9 cellular contexts compared by ENCODE assay signal in genomic region chr13:66618702-66619101, GRCh38.
DNase-seq lines count a peak whose midpoint lies in the region; TF ChIP-seq lines count a peak whose summit lies in the region.
"Had no signal": no experiment of that assay in that cellular context is flagged by ENCODE, and none has a peak within 500 bp of the region (broad histone marks: within the 10 kb centered on the region; RNA-seq: fewer than 3 reads in every experiment).

No MANE protein-coding gene starts in this region.

- no peak overlapping the region for H3K4me2 ChIP-seq in MM.1S (ENCODE audit: low read depth, low read length)

- no peaks in the 10 kb centered on the region for H3K4me1 ChIP-seq in MM.1S (ENCODE audit: low read length)

- no peaks in the 10 kb centered on the region for H3K27me3 ChIP-seq in MM.1S (replicated peaks; ENCODE audit: insufficient read depth, low read length)
- H3K27me3 ChIP-seq: BLaER1 treated with 17β-estradiol and CSF1 and Interleukin-3, amounts not matched to agents 10 nM and 100 nM had no signal

- H3K9me2 ChIP-seq in MM.1S (replicated peaks; ENCODE audit: insufficient read depth, low read length), result no peaks in the 10 kb centered on the region

- no peaks in the 10 kb centered on the region for H3K79me2 ChIP-seq in MM.1S (ENCODE audit: low read length)

- no peaks in the 10 kb centered on the region for H4K20me1 ChIP-seq in MM.1S (ENCODE audit: insufficient read depth, low read length)
- H4K20me1 ChIP-seq: BLaER1 treated with 17β-estradiol and CSF1 and Interleukin-3, amounts not matched to agents 10 nM and 100 nM had no signal

- DNase-seq in NCI-H1417 (lab: John Stamatoyannopoulos, UW) (peak in 2 of 3 experiments; percentile 8 to 54), NCI-H1417 treated with DMSO at 0.1 percent for 48 hours (lab: John Stamatoyannopoulos, UW) (no peak), MM.1S (peak; percentile 7), dedifferentiated amniotic fluid mesenchymal stem cell (ENCODE audit: extremely low spot score) (peak; percentile 59), retinal pigment epithelial cell (ENCODE audit: low read depth) (peak; percentile 21)
- DNase-seq in stimulated activated CD4-positive, alpha-beta T cell treated with anti-CD3 and anti-CD28 coated beads, Interleukin-15, amount 100 ng/mL, for 24 hours, result no peak
- no peak for DNase-seq in activated T-cell treated with anti-CD3 and anti-CD28 coated beads, Interleukin-2, amount 50 U/mL, for 48 hours
- DNase-seq in activated naive CD8-positive, alpha-beta T cell treated with anti-CD3 and anti-CD28 coated beads for 36 hours, result no peak

- H3K27ac Mint-ChIP-seq in activated naive CD8-positive, alpha-beta T cell treated with anti-CD3 and anti-CD28 coated beads for 36 hours, result no peak overlapping the region

- no peaks in the 10 kb centered on the region for H3K9me3 Mint-ChIP-seq in activated naive CD8-positive, alpha-beta T cell treated with anti-CD3 and anti-CD28 coated beads for 36 hours

- H3K4me3 Mint-ChIP-seq in activated naive CD8-positive, alpha-beta T cell treated with anti-CD3 and anti-CD28 coated beads for 36 hours, result no peak overlapping the region

- H3K36me3 Mint-ChIP-seq in activated naive CD8-positive, alpha-beta T cell treated with anti-CD3 and anti-CD28 coated beads for 36 hours, result no peaks in the 10 kb centered on the region

- H3K9me3 ChIP-seq in MM.1S (replicated peaks; ENCODE audit: insufficient read depth, low read length), result no peaks in the 10 kb centered on the region

- H3K27me3 Mint-ChIP-seq in activated naive CD8-positive, alpha-beta T cell treated with anti-CD3 and anti-CD28 coated beads for 36 hours, result no peaks in the 10 kb centered on the region

- H2AFZ ChIP-seq in MM.1S (ENCODE audit: low read length), result no peak overlapping the region

- no peak overlapping the region for H3K27ac ChIP-seq in MM.1S (ENCODE audit: low read length)
- H3K27ac ChIP-seq: BLaER1 treated with 17β-estradiol and CSF1 and Interleukin-3, amounts not matched to agents 10 nM and 100 nM had no signal

- H3K4me1 Mint-ChIP-seq in activated naive CD8-positive, alpha-beta T cell treated with anti-CD3 and anti-CD28 coated beads for 36 hours, result no peaks in the 10 kb centered on the region

- TF ChIP-seq CTCF in MM.1S (IDR thresholded peaks at IDR 0.05; ENCODE audit: low read length) (peak; percentile 16), retinal pigment epithelial cell (conservative IDR thresholded peaks at IDR 0.05; ENCODE audit: low read depth, low read length) (peak; percentile 48)

- no peaks in the 10 kb centered on the region for H3K36me3 ChIP-seq in MM.1S (replicated peaks; ENCODE audit: insufficient read depth, low read length)
- H3K36me3 ChIP-seq: BLaER1 treated with 17β-estradiol and CSF1 and Interleukin-3, amounts not matched to agents 10 nM and 100 nM had no signal

- H3K4me3 ChIP-seq in MM.1S (ENCODE audit: low read length) (no peak overlapping the region), retinal pigment epithelial cell (ENCODE audit: low read length) (no peak overlapping the region)
- H3K4me3 ChIP-seq: BLaER1 treated with 17β-estradiol and CSF1 and Interleukin-3, amounts not matched to agents 10 nM and 100 nM had no signal

- H3F3A ChIP-seq in MM.1S (ENCODE audit: insufficient read depth, low read length), result no peaks in the 10 kb centered on the region

- H3K9ac ChIP-seq in MM.1S (ENCODE audit: low read length), result no peak overlapping the region
- H3K9ac ChIP-seq: BLaER1 treated with 17β-estradiol and CSF1 and Interleukin-3, amounts not matched to agents 10 nM and 100 nM had no signal

Comparison
In these comparisons a context has a peak if more than half of its experiments do, and no peak if none do; other contexts are left out.
1. DNase-seq: peak in NCI-H1417 (2 of 3), MM.1S (single experiment), dedifferentiated amniotic fluid mesenchymal stem cell (single experiment) and retinal pigment epithelial cell (single experiment); none in NCI-H1417 treated with DMSO at 0.1 percent for 48 hours (single experiment), stimulated activated CD4-positive, alpha-beta T cell treated with anti-CD3 and anti-CD28 coated beads, Interleukin-15, amount 100 ng/mL, for 24 hours (single experiment), activated T-cell treated with anti-CD3 and anti-CD28 coated beads, Interleukin-2, amount 50 U/mL, for 48 hours (0 of 2) and activated naive CD8-positive, alpha-beta T cell treated with anti-CD3 and anti-CD28 coated beads for 36 hours (single experiment).